25 cellular contexts compared by ENCODE assay signal in the genomic region with DNA sequence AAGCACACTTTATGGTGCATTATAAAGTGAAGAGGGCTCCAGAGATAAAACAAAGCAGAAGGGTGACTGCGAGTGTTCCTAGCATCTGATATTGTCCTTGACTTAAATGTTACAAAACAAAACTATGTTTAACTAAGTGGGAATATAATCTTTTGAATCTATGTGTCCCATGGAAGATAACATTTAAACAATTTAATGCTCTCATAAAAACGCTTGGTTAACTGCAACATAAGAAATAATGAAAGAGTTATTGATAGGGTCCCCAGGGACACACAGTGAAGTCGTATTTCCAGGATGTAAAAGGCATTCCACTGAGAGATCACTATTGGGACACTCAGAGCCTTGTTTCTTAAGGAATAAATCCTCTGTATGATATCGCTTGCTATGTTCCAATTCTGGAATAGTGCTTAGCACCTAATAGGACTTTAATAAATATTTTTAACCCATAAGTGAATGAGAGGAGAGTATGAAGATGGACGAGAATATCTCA.
"Had no signal": no experiment of that assay in that cellular context is flagged by ENCODE, and none has a peak within 500 bp of the region (broad histone marks: within the 10 kb centered on the region; RNA-seq: fewer than 3 reads in every experiment).

No MANE protein-coding gene starts in this region.

- H3K27ac Mint-ChIP-seq: activated CD4-positive, alpha-beta T cell treated with anti-CD3 and anti-CD28 coated beads, Interleukin-2, amount 10 ng/mL, durations not matched to agents 24 days and 14 days; activated CD8-positive, alpha-beta memory T cell treated with anti-CD3 and anti-CD28 coated beads, Interleukin-2, amount 10 ng/mL, durations not matched to agents 7 days and 5 days; activated CD8-positive, alpha-beta T cell treated with anti-CD3 and anti-CD28 coated beads for 36 hours; activated naive CD8-positive, alpha-beta T cell treated with anti-CD3 and anti-CD28 coated beads, Interleukin-2, amount 50 U/mL, for 24 hours; activated T-helper 1 cell treated with anti-CD3 and anti-CD28 coated beads, Interleukin-12 subunit alpha, Interleukin-12 subunit beta, Interleukin-2, Interleukin-4 antibody, amounts not matched to agents 30 ng/mL and 10 ng/mL and 1 ng/mL, durations not matched to agents 14 hours and 24 hours and 36 hours; endodermal cell; stimulated activated effector memory CD8-positive, alpha-beta T cell treated with anti-CD3 and anti-CD28 coated beads, Interleukin-12 subunit alpha, Interleukin-12 subunit beta, amount 100 ng/mL, for 72 hours; T-helper 17 cell had no signal

- H3K4me1 ChIP-seq: lower lobe of right lung, psoas muscle, stomach, suprapubic skin had no signal

- H3K27me3 Mint-ChIP-seq: activated CD4-positive, alpha-beta T cell treated with anti-CD3 and anti-CD28 coated beads, Interleukin-2, amount 10 ng/mL, durations not matched to agents 24 days and 14 days; activated CD8-positive, alpha-beta memory T cell treated with anti-CD3 and anti-CD28 coated beads, Interleukin-2, amount 10 ng/mL, durations not matched to agents 7 days and 5 days; activated CD8-positive, alpha-beta T cell treated with anti-CD3 and anti-CD28 coated beads for 36 hours; activated naive CD8-positive, alpha-beta T cell treated with anti-CD3 and anti-CD28 coated beads, Interleukin-2, amount 50 U/mL, for 24 hours had no signal

- H3K9me3 ChIP-seq: lower lobe of right lung, psoas muscle, stomach, suprapubic skin, tibial nerve had no signal

- H3K36me3 ChIP-seq: cardiac muscle cell, lower lobe of right lung, stomach, suprapubic skin, tibial nerve had no signal

- H3K4me1 Mint-ChIP-seq: activated CD4-positive, alpha-beta T cell treated with anti-CD3 and anti-CD28 coated beads, Interleukin-2, amount 10 ng/mL, durations not matched to agents 24 days and 14 days; activated CD8-positive, alpha-beta memory T cell treated with anti-CD3 and anti-CD28 coated beads, Interleukin-2, amount 10 ng/mL, durations not matched to agents 7 days and 5 days; activated naive CD8-positive, alpha-beta T cell treated with anti-CD3 and anti-CD28 coated beads, Interleukin-2, amount 50 U/mL, for 24 hours; endodermal cell; naive B cell; stimulated activated effector memory CD8-positive, alpha-beta T cell treated with anti-CD3 and anti-CD28 coated beads, Interleukin-12 subunit alpha, Interleukin-12 subunit beta, amount 100 ng/mL, for 72 hours had no signal

- H3K4me3 ChIP-seq: cardiac muscle cell, lower lobe of right lung, psoas muscle, stomach, suprapubic skin, tibial nerve had no signal

- DNase-seq: activated CD4-positive, alpha-beta T cell treated with anti-CD3 and anti-CD28 coated beads, Interleukin-2, amount 10 ng/mL, durations not matched to agents 24 days and 14 days; activated CD8-positive, alpha-beta memory T cell treated with anti-CD3 and anti-CD28 coated beads, Interleukin-2, amount 10 ng/mL, durations not matched to agents 7 days and 5 days; activated CD8-positive, alpha-beta T cell treated with anti-CD3 and anti-CD28 coated beads for 36 hours; activated gamma-delta T cell; activated naive CD4-positive, alpha-beta T cell treated with anti-CD3 and anti-CD28 coated beads, Interleukin-2, amount 50 U/mL, for 16 hours; activated naive CD8-positive, alpha-beta T cell treated with anti-CD3 and anti-CD28 coated beads, Interleukin-2, amount 50 U/mL, for 24 hours; activated T-cell treated with anti-CD3 and anti-CD28 coated beads for 4 hours; cortex of kidney; endodermal cell; left colon; lower lobe of right lung; mesendoderm; naive B cell; psoas muscle; right cardiac atrium; stimulated activated CD4-positive, alpha-beta T cell treated with anti-CD3 and anti-CD28 coated beads, Interleukin-12 subunit alpha, Interleukin-12 subunit beta, amount 100 ng/mL, for 4 hours; stomach; T-helper 17 cell had no signal

- ATAC-seq: activated CD4-positive, CD25-positive, alpha-beta regulatory T cell treated with anti-CD3 and anti-CD28 coated beads, Interleukin-2, amount 50 U/mL, for 24 hours; activated CD8-positive, alpha-beta memory T cell treated with anti-CD3 and anti-CD28 coated beads, Interleukin-2, amount 10 ng/mL, durations not matched to agents 7 days and 5 days; activated CD8-positive, alpha-beta T cell treated with anti-CD3 and anti-CD28 coated beads for 36 hours; activated naive CD8-positive, alpha-beta T cell treated with anti-CD3 and anti-CD28 coated beads, Interleukin-2, amount 50 U/mL, for 24 hours; left colon; lower lobe of right lung; psoas muscle; right cardiac atrium; stimulated activated effector memory CD8-positive, alpha-beta T cell treated with anti-CD3 and anti-CD28 coated beads, Interleukin-12 subunit alpha, Interleukin-12 subunit beta, amount 100 ng/mL, for 72 hours; T-helper 17 cell had no signal

- H3K4me3 Mint-ChIP-seq: activated CD4-positive, alpha-beta T cell treated with anti-CD3 and anti-CD28 coated beads, Interleukin-2, amount 10 ng/mL, durations not matched to agents 24 days and 14 days; activated CD8-positive, alpha-beta memory T cell treated with anti-CD3 and anti-CD28 coated beads, Interleukin-2, amount 10 ng/mL, durations not matched to agents 7 days and 5 days; activated CD8-positive, alpha-beta T cell treated with anti-CD3 and anti-CD28 coated beads for 36 hours; activated naive CD8-positive, alpha-beta T cell treated with anti-CD3 and anti-CD28 coated beads, Interleukin-2, amount 50 U/mL, for 24 hours; activated T-helper 1 cell treated with anti-CD3 and anti-CD28 coated beads, Interleukin-12 subunit alpha, Interleukin-12 subunit beta, Interleukin-2, Interleukin-4 antibody, amounts not matched to agents 30 ng/mL and 10 ng/mL and 1 ng/mL, durations not matched to agents 14 hours and 24 hours and 36 hours; endodermal cell; stimulated activated effector memory CD8-positive, alpha-beta T cell treated with anti-CD3 and anti-CD28 coated beads, Interleukin-12 subunit alpha, Interleukin-12 subunit beta, amount 100 ng/mL, for 72 hours; T-helper 17 cell had no signal

- H3K36me3 Mint-ChIP-seq: activated CD8-positive, alpha-beta memory T cell treated with anti-CD3 and anti-CD28 coated beads, Interleukin-2, amount 10 ng/mL, durations not matched to agents 7 days and 5 days; naive B cell; stimulated activated effector memory CD8-positive, alpha-beta T cell treated with anti-CD3 and anti-CD28 coated beads, Interleukin-12 subunit alpha, Interleukin-12 subunit beta, amount 100 ng/mL, for 72 hours had no signal

- H3K27ac ChIP-seq: cardiac muscle cell, epithelial cell of prostate, lower lobe of right lung, psoas muscle, stomach, suprapubic skin, tibial nerve had no signal

- H3K9me3 Mint-ChIP-seq: activated CD4-positive, alpha-beta T cell treated with anti-CD3 and anti-CD28 coated beads, Interleukin-2, amount 10 ng/mL, durations not matched to agents 24 days and 14 days; activated CD8-positive, alpha-beta T cell treated with anti-CD3 and anti-CD28 coated beads for 36 hours; activated naive CD8-positive, alpha-beta T cell treated with anti-CD3 and anti-CD28 coated beads, Interleukin-2, amount 50 U/mL, for 24 hours; activated T-helper 1 cell treated with anti-CD3 and anti-CD28 coated beads, Interleukin-12 subunit alpha, Interleukin-12 subunit beta, Interleukin-2, Interleukin-4 antibody, amounts not matched to agents 30 ng/mL and 10 ng/mL and 1 ng/mL, durations not matched to agents 14 hours and 24 hours and 36 hours; stimulated activated effector memory CD8-positive, alpha-beta T cell treated with anti-CD3 and anti-CD28 coated beads, Interleukin-12 subunit alpha, Interleukin-12 subunit beta, amount 100 ng/mL, for 72 hours had no signal

- H3K27me3 ChIP-seq: cardiac muscle cell, stomach, suprapubic skin, tibial nerve had no signal
